In the genomic region with DNA sequence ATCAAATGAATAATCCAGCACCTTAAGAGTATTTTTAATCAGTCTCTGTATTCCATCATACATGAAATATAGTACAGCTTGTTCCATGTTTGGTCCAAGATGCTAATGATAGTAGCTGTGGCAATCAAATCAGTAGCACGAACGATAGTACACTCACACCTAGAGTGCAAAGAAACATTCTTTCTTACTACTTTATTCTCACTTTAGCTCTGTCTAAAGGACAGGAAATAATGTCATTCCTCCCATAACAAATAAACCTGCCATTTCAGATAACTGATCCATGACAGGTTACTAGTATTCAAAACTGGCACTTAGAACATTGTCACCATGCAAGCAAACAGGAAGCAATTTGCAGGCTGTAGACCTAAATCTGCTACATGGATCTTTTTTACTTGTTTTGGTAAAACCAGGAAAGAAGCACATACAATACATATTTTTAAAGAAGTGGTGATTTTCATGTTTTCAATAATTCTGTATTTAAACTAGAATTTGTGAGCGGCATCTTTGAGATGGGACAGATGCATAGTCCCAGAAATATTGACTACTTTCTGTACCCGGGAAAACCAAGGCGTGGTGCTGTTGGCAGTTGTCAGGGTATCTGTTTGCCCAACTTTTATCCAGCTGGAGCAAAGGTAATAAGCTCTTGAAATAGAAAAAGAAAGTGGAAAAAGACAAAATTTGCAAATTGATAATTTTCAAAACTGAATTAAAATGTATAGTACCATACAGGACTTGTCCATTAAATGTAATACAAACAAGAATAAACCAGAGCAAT, we compare ENCODE assay signal across 18 cellular contexts. TPM values are rescaled to one million over a fixed set of nuclear protein-coding genes. Genes with fewer than 3 reads are reported as not detected.
DNase-seq lines count a peak whose midpoint lies in the region; ATAC-seq, FAIRE-seq and TF ChIP-seq lines count a peak whose summit lies in the region.
"Had no signal": no experiment of that assay in that cellular context is flagged by ENCODE, and none has a peak within 500 bp of the region (broad histone marks: within the 10 kb centered on the region; RNA-seq: fewer than 3 reads in every experiment).

No MANE protein-coding gene starts in this region.

- H3K9me3 Mint-ChIP-seq in T-cell (no peaks in the 10 kb centered on the region), type B pancreatic cell (no peaks in the 10 kb centered on the region)
- H3K9me3 Mint-ChIP-seq: endodermal cell, GM23338, mesothelial cell of epicardium had no signal

- H3K36me3 ChIP-seq in right lobe of liver (no peaks in the 10 kb centered on the region), HepG2 (replicated peaks in 1 of 2; ENCODE audit: control insufficient read depth in 1 of 2, insufficient read depth in 2 of 2, low read length in 2 of 2) (no peaks in the 10 kb centered on the region)
- H3K36me3 ChIP-seq: cardiac muscle cell, right atrium auricular region had no signal

- H3K4me1 ChIP-seq in right lobe of liver (peaks cover 0 to 5% (median 0%) of the 10 kb centered on the region in 4 donors), HepG2 (ENCODE audit: insufficient read depth, low read length) (no peaks in the 10 kb centered on the region)

- no peak for FAIRE-seq in HepG2 (lab: Jason Lieb, UNC)

- no TSS peak for BruUV-seq in HepG2 (replicated peaks; lab: Mats Ljungman, UMichigan)

- 51% methylated on average over 5 of the region's 5 CpGs for WGBS in right lobe of liver (ENCODE audit: insufficient coverage, low coverage, low lambda C conversion rate, missing lambda C conversion rate)
- WGBS in HepG2 (ENCODE audit: low lambda C conversion rate) = 3% methylated on average over 5 of the region's 5 CpGs

- H3K27ac Mint-ChIP-seq in T-cell = peak overlapping the region; percentile 55 to 68
- H3K27ac Mint-ChIP-seq in type B pancreatic cell = no peak overlapping the region
- H3K27ac Mint-ChIP-seq: endodermal cell, GM23338, mesothelial cell of epicardium had no signal

- DNase-seq in right lobe of liver (no peak), HepG2 (ENCODE audit: low spot score) (no peak), T-cell (no peak), left lobe of liver (ENCODE audit: low spot score) (no peak), type B pancreatic cell (ENCODE audit: extremely low spot score, unreplicated experiment) (no peak), HT-29 (ENCODE audit: low spot score) (no peak), NCI-H526 (lab: John Stamatoyannopoulos, UW) (no peak), coronary artery (ENCODE audit: low spot score) (no peak)
- DNase-seq: endodermal cell, IMR-90, NCI-H2029, NCI-H524, T-helper 9 cell had no signal

- H3K27me3 ChIP-seq in right lobe of liver = no peaks in the 10 kb centered on the region
- H3K27me3 ChIP-seq in HepG2 (ENCODE audit: control insufficient read depth in 1 of 2, insufficient read depth in 2 of 2, low read length in 2 of 2) = no peaks in the 10 kb centered on the region
- H3K27me3 ChIP-seq: cardiac muscle cell, right atrium auricular region had no signal

- no peak overlapping the region for H3K4me2 ChIP-seq in HepG2 (ENCODE audit: low read depth, low read length)
- H3K4me2 ChIP-seq: GM23338 had no signal

- no peak for TF ChIP-seq POLR2A in right lobe of liver (IDR thresholded peaks at IDR 0.05)
- TF ChIP-seq POLR2A in HepG2 (IDR thresholded peaks at IDR 0.05; ENCODE audit: insufficient read depth in 1 of 2, low read depth in 2 of 2, low read length in 2 of 2) = no peak

- no peak for TF ChIP-seq RAD21 in HepG2 (CRISPR knock-in tag; IDR thresholded peaks at IDR 0.05)

- ATAC-seq in right lobe of liver (peak; percentile 63 to 96 (median 84)), HepG2 (no peak), T-cell (replicated peaks in 1 of 4) (no peak), left lobe of liver (peak; percentile 94)
- ATAC-seq: GM23338, Panc1 had no signal

- H2AFZ ChIP-seq in HepG2 (ENCODE audit: low read length) = no peak overlapping the region
- H2AFZ ChIP-seq: GM23338 had no signal

- intact Hi-C loops in right lobe of liver (cut with DNase I) = no loop called here
- intact Hi-C loops in HepG2 (cut with micrococcal nuclease; ENCODE audit: unreplicated experiment) = no loop called here

- H3K4me3 Mint-ChIP-seq in T-cell (peak overlapping the region in 1 of 3 donors; percentile 45), type B pancreatic cell (peak overlapping the region; percentile 7)
- H3K4me3 Mint-ChIP-seq: endodermal cell, GM23338, mesothelial cell of epicardium had no signal

- in situ Hi-C loops in HepG2 (cut with HindIII; ENCODE audit: extremely low pct_ligation_motif_present, low pct_unique_long_range_greater_than_20kb) = no loop called here

- peak in 1 of 4 donors; percentile 12 for TF ChIP-seq CTCF in right lobe of liver (IDR thresholded peaks at IDR 0.05)
- TF ChIP-seq CTCF in HepG2 (CRISPR knock-in tag; IDR thresholded peaks at IDR 0.05) = no peak
- TF ChIP-seq CTCF in type B pancreatic cell (conservative IDR thresholded peaks at IDR 0.05) = no peak
- TF ChIP-seq CTCF in coronary artery (IDR thresholded peaks at IDR 0.05) = no peak

- H4K20me1 ChIP-seq in HepG2 (ENCODE audit: insufficient read depth, low read length) = no peaks in the 10 kb centered on the region

- no peaks in the 10 kb centered on the region for H3K79me2 ChIP-seq in HepG2 (ENCODE audit: insufficient read depth, low read length)

- no peak overlapping the region for H3K9ac ChIP-seq in HepG2 (ENCODE audit: insufficient read depth, low read depth, low read length)

- POLR2A ChIA-PET in HepG2 (lab: Yijun Ruan, JAX) = no interaction called here
- POLR2A ChIA-PET in T-cell (lab: Charles Lee) = no interaction called here

- H3K36me3 Mint-ChIP-seq in T-cell (no peaks in the 10 kb centered on the region), type B pancreatic cell (no peaks in the 10 kb centered on the region)
- H3K36me3 Mint-ChIP-seq: mesothelial cell of epicardium had no signal

- H3K27me3 Mint-ChIP-seq in T-cell = peaks cover 0 to 5% of the 10 kb centered on the region in 2 donors
- no peaks in the 10 kb centered on the region for H3K27me3 Mint-ChIP-seq in type B pancreatic cell

- CTCF ChIA-PET in HepG2 (lab: Yijun Ruan, JAX; ENCODE audit: low intra/inter-chr PET ratio, low total read pairs) (no interaction called here), T-cell (lab: Charles Lee) (interaction anchor here in 1 of 2 donors (1.0 kb wide), 1 partner anchor 24 kb away, joined by 3 read pairs; no protein-coding TSS in a partner anchor)

- no peak overlapping the region for H3K27ac ChIP-seq in right lobe of liver
- H3K27ac ChIP-seq in HepG2 (ENCODE audit: extremely low read length, insufficient read depth, low read length) = no peak overlapping the region
- no peak overlapping the region for H3K27ac ChIP-seq in coronary artery
- H3K27ac ChIP-seq: cardiac muscle cell had no signal

- TF ChIP-seq EP300 in HepG2 (IDR thresholded peaks at IDR 0.05; ENCODE audit: low read depth in 2 of 2, low read length in 2 of 2) = no peak
- TF ChIP-seq EP300 in HepG2 (CRISPR knock-in tag; IDR thresholded peaks at IDR 0.05; ENCODE audit: borderline replicate concordance) = no peak

- no peaks in the 10 kb centered on the region for H3K9me3 ChIP-seq in right lobe of liver
- no peaks in the 10 kb centered on the region for H3K9me3 ChIP-seq in HepG2 (ENCODE audit: low read length)
- H3K9me3 ChIP-seq: right atrium auricular region had no signal

- no peak overlapping the region for H3K4me3 ChIP-seq in right lobe of liver
- no peak overlapping the region for H3K4me3 ChIP-seq in HepG2 (replicated peaks in 1 of 3; ENCODE audit: insufficient read depth in 1 of 3, low read depth in 2 of 3, low read length in 3 of 3)
- no peak overlapping the region for H3K4me3 ChIP-seq in coronary artery
- H3K4me3 ChIP-seq: cardiac muscle cell, GM23338, right atrium auricular region had no signal

- H3K4me1 Mint-ChIP-seq in T-cell (peaks cover 30 to 35% (median 34%) of the 10 kb centered on the region in 3 donors), type B pancreatic cell (ENCODE audit: unreplicated experiment) (peaks cover 13% of the 10 kb centered on the region)

TF ChIP-seq in HepG2, 621 proteins besides CTCF, POLR2A, EP300 and RAD21 (continues in another document):
- no peak for TF ChIP-seq ETV6 (CRISPR knock-in tag; conservative IDR thresholded peaks at IDR 0.05)

RNA-seq across cellular contexts. Expression of a gene that starts 49.5 kb away (rescaled TPM):
- total RNA-seq in right lobe of liver = 1 to 10 TPM; 1.1 to 4.1 (median 1.9) TPM
- 0.60 and 0.86 TPM in 2 replicates for total RNA-seq in HepG2 (2016; rRNA removed; fragmentation: Illumina TruSeq; extraction: Trizol)
- under 0.01 and 0.26 TPM in 2 replicates for total RNA-seq in HepG2 (2016; cell fraction: cytosol; rRNA removed; fragmentation: Illumina TruSeq; extraction: Trizol; ENCODE audit: low read depth)
- total RNA-seq in HepG2 (2016; cell fraction: insoluble cytoplasmic fraction; rRNA removed; fragmentation: Illumina TruSeq; extraction: Trizol) = 0.83 and 0.97 TPM in 2 replicates
- total RNA-seq in HepG2 (2016; cell fraction: membrane; rRNA removed; fragmentation: Illumina TruSeq; extraction: Trizol) = 0.22 and 0.28 TPM in 2 replicates
- total RNA-seq in HepG2 (2016; cell fraction: nucleus; rRNA removed; fragmentation: Illumina TruSeq; extraction: Trizol) = 1.8 and 2.1 TPM in 2 replicates
- polyA plus RNA-seq in HepG2 (2011; rRNA removed) = 0.18 and 0.35 TPM in 2 replicates
- 0.13 and 0.22 TPM in 2 replicates for polyA plus RNA-seq in HepG2 (2011; cell fraction: cytosol; rRNA removed)
- 0.13 and 0.45 TPM in 2 replicates for polyA plus RNA-seq in HepG2 (2011; cell fraction: nucleus; rRNA removed)
- polyA plus RNA-seq in HepG2 (2012) = 0.09 and 0.27 TPM in 2 replicates
- polyA plus RNA-seq in HepG2 (2016; cell fraction: cytosol; fragmentation: Illumina TruSeq; extraction: Trizol; ENCODE audit: low read depth) = 0.09 and 0.10 TPM in 2 replicates
- polyA plus RNA-seq in HepG2 (2016; cell fraction: insoluble cytoplasmic fraction; fragmentation: Illumina TruSeq; extraction: Trizol; ENCODE audit: low read depth) = 0.30 and 0.37 TPM in 2 replicates
- 0.06 and 0.23 TPM in 2 replicates for polyA plus RNA-seq in HepG2 (2016; cell fraction: membrane; fragmentation: Illumina TruSeq; extraction: Trizol; ENCODE audit: low read depth)
- 0.15 and 0.36 TPM in 2 replicates for polyA plus RNA-seq in HepG2 (2016; cell fraction: nucleus; fragmentation: Illumina TruSeq; extraction: Trizol; ENCODE audit: insufficient read depth, low read depth)
- 1.7 and 5.0 TPM in 2 replicates for polyA minus RNA-seq in HepG2 (2011; rRNA and poly(A)+ RNA removed; ENCODE audit: low replicate concordance)
- polyA minus RNA-seq in HepG2 (2011; cell fraction: cytosol; rRNA and poly(A)+ RNA removed) = 0.88 and 0.99 TPM in 2 replicates
- 1.7 and 3.2 TPM in 2 replicates for polyA minus RNA-seq in HepG2 (2011; cell fraction: nucleus; rRNA and poly(A)+ RNA removed)
- total RNA-seq in T-cell = 10 to 100 TPM; 23.4 to 64.1 (median 31.0) TPM
- total RNA-seq in left lobe of liver = 1.8 TPM
- 57.0 and 153 TPM in 2 replicates for total RNA-seq in type B pancreatic cell (ENCODE audit: low replicate concordance)
- 6.8 and 7.5 TPM in 2 replicates for total RNA-seq in HT-29 (2014; rRNA removed; shearing (Covaris generic))

Comparison
In these comparisons a context has a peak if more than half of its experiments do, and no peak if none do; other contexts are left out.
1. ATAC-seq: peak in right lobe of liver (4 of 4) and left lobe of liver (single experiment); none in HepG2 (single experiment) and T-cell (0 of 4).